31 cellular contexts compared by ENCODE assay signal in the genomic region with DNA sequence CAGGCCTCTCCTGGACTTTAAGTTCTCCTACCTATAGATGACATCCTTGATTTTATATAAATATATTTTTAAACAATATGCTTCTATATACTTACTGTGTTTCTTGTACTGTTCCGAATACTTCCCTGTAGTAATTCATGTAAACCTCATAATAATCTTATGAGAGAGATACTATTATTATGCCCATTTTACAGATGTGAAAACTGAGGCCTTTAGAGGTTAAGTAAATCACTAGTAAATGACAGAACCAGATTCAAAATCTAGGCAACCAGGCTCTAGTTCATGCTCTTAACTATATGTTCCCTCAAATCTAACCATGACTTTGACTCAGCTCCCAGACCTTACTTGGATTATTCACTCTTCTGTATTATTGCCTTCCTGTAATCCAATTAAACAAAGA.
"Had no signal": no experiment of that assay in that cellular context is flagged by ENCODE, and none has a peak within 500 bp of the region (broad histone marks: within the 10 kb centered on the region; RNA-seq: fewer than 3 reads in every experiment).

No MANE protein-coding gene starts in this region.

- H3K36me3 ChIP-seq: neural progenitor cell, ovary, spleen, suprapubic skin, tibial artery, transverse colon, upper lobe of right lung, uterus had no signal

- H3K9me3 Mint-ChIP-seq: natural killer cell, type B pancreatic cell had no signal

- H3K4me3 Mint-ChIP-seq: naive thymus-derived CD4-positive, alpha-beta T cell; natural killer cell; nephron; neural progenitor cell; stimulated activated naive CD8-positive, alpha-beta T cell treated with anti-CD3 and anti-CD28 coated beads, Interleukin-15, amount 100 ng/mL, for 72 hours; type B pancreatic cell had no signal

- H3K4me1 Mint-ChIP-seq: natural killer cell, nephron, neural progenitor cell had no signal

- H2AFZ ChIP-seq: neural progenitor cell, parathyroid adenoma had no signal

- H3K27me3 Mint-ChIP-seq: progenitor cell of endocrine pancreas, type B pancreatic cell had no signal

- H3K4me2 ChIP-seq: neural progenitor cell, smooth muscle cell had no signal

- H3K36me3 Mint-ChIP-seq: naive thymus-derived CD4-positive, alpha-beta T cell; natural killer cell; neural progenitor cell; type B pancreatic cell had no signal

- H3K27ac ChIP-seq: neural progenitor cell, ovary, parathyroid adenoma, psoas muscle, skin epidermis, suprapubic skin, testis, tibial artery, transverse colon, upper lobe of right lung, uterus had no signal

- H3K9me3 ChIP-seq: ovary, psoas muscle, spleen, suprapubic skin, testis, tibial artery, transverse colon, upper lobe of right lung, uterus had no signal

- H3K4me1 ChIP-seq: neural progenitor cell, parathyroid adenoma, psoas muscle, suprapubic skin, testis, tibial artery, transverse colon, upper lobe of right lung, uterus had no signal

- H3K27me3 ChIP-seq: neural progenitor cell, ovary, spleen, suprapubic skin, testis, tibial artery, transverse colon, upper lobe of right lung, uterus had no signal

- H3K4me3 ChIP-seq: neural progenitor cell, ovary, psoas muscle, skin epidermis, smooth muscle cell, spleen, suprapubic skin, testis, tibial artery, transverse colon, upper lobe of right lung, uterus had no signal

- H3K79me2 ChIP-seq: parathyroid adenoma had no signal

- DNase-seq: naive thymus-derived CD4-positive, alpha-beta T cell; natural killer cell; occipital lobe; ovary; posterior cingulate gyrus; psoas muscle; right cardiac atrium; spleen; stimulated activated CD4-positive, alpha-beta T cell treated with anti-CD3 and anti-CD28 coated beads, Interleukin-12 subunit alpha, Interleukin-12 subunit beta, amount 100 ng/mL, for 4 hours; stimulated activated CD4-positive, alpha-beta T cell treated with anti-CD3 and anti-CD28 coated beads, Interleukin-1b, Interleukin-23, amount 100 ng/mL, for 48 hours; stimulated activated CD4-positive, alpha-beta T cell treated with anti-CD3 and anti-CD28 coated beads, Interleukin-4, amount 100 ng/mL, for 1 hour; stimulated activated CD4-positive, alpha-beta T cell treated with anti-CD3 and anti-CD28 coated beads, Interleukin-4, amount 100 ng/mL, for 4 hours; stimulated activated CD8-positive, alpha-beta memory T cell treated with anti-CD3 and anti-CD28 coated beads, Interleukin-4, amount 100 ng/mL, for 48 hours; stimulated activated naive CD4-positive, alpha-beta T cell; stimulated activated naive CD8-positive, alpha-beta T cell treated with anti-CD3 and anti-CD28 coated beads, Interleukin-15, amount 100 ng/mL, for 72 hours; stimulated activated naive CD8-positive, alpha-beta T cell treated with anti-CD3 and anti-CD28 coated beads, Interleukin-15, Interleukin-2, amounts not matched to agents 100 U/mL and 50 U/mL, for 24 hours; substantia nigra; testis; tibial artery; transverse colon; upper lobe of right lung; uterus had no signal

- H3K9ac ChIP-seq: neural progenitor cell, parathyroid adenoma had no signal

- H3K27ac Mint-ChIP-seq: naive thymus-derived CD4-positive, alpha-beta T cell; natural killer cell; nephron; neural progenitor cell; progenitor cell of endocrine pancreas; stimulated activated naive CD8-positive, alpha-beta T cell treated with anti-CD3 and anti-CD28 coated beads, Interleukin-15, amount 100 ng/mL, for 72 hours; type B pancreatic cell had no signal

- ATAC-seq: naive thymus-derived CD4-positive, alpha-beta T cell; natural killer cell; psoas muscle; right cardiac atrium; sciatic nerve; stimulated activated naive CD8-positive, alpha-beta T cell treated with anti-CD3 and anti-CD28 coated beads, Interleukin-15, amount 100 ng/mL, for 72 hours; stimulated activated naive CD8-positive, alpha-beta T cell treated with anti-CD3 and anti-CD28 coated beads, Interleukin-15, Interleukin-2, amounts not matched to agents 100 U/mL and 50 U/mL, for 24 hours; upper lobe of right lung had no signal
